ENCODE assay signal across 8 cellular contexts in genomic region chr10:75399461-75400162, GRCh38. TPM values are rescaled to one million over a fixed set of nuclear protein-coding genes. Genes with fewer than 3 reads are reported as not detected.
DNase-seq lines count a peak whose midpoint lies in the region; ATAC-seq and TF ChIP-seq lines count a peak whose summit lies in the region.

No MANE protein-coding gene starts in this region.

- H2AFZ ChIP-seq in parathyroid adenoma = peak overlapping the region; percentile 66

- no peak for TF ChIP-seq POLR2A in Peyer's patch (IDR thresholded peaks at IDR 0.05)

- in situ Hi-C loops in Caki2 (cut with HindIII; ENCODE audit: low pct_unique_long_range_greater_than_20kb, low sequenced_read_pairs) = no loop called here

- H3K4me2 ChIP-seq in parathyroid adenoma (ENCODE audit: low read length) = peak overlapping the region; percentile 77

- H3K9me3 ChIP-seq in Peyer's patch (no peaks in the 10 kb centered on the region), left ventricle myocardium inferior (replicated peaks) (no peaks in the 10 kb centered on the region), parathyroid adenoma (ENCODE audit: control insufficient read depth, low read length) (no peaks in the 10 kb centered on the region)

- H3K27ac ChIP-seq in Peyer's patch (peak overlapping the region; percentile 84 to 98 (median 93)), angular gyrus (ENCODE audit: low read depth, low read length) (peak overlapping the region; percentile 78), left ventricle myocardium inferior (replicated peaks) (peak overlapping the region; percentile 97), parathyroid adenoma (no peak overlapping the region)

- H3K79me2 ChIP-seq in parathyroid adenoma = no peaks in the 10 kb centered on the region

- DNase-seq in Caki2 (ENCODE audit: low read depth) (peak; percentile 54), Peyer's patch (peak in 2 of 3 donors; percentile 88 to 89), left ventricle myocardium inferior (peak; percentile 88), GM19240 (ENCODE audit: insufficient read length, low spot score) (no peak)

- peaks cover 0 to 11% (median 0%) of the 10 kb centered on the region in 3 donors for H3K36me3 ChIP-seq in Peyer's patch
- H3K36me3 ChIP-seq in left ventricle myocardium inferior = peaks cover 15% of the 10 kb centered on the region
- H3K36me3 ChIP-seq in parathyroid adenoma (ENCODE audit: control insufficient read depth, insufficient read depth, low read length) = no peaks in the 10 kb centered on the region

- peak; percentile 29 for ATAC-seq in HG02610 (IDR thresholded peaks at IDR 0.05; ENCODE audit: unreplicated experiment)
- ATAC-seq in HG03571 (IDR thresholded peaks at IDR 0.05; ENCODE audit: unreplicated experiment) = no peak

- H3K9ac ChIP-seq in parathyroid adenoma = no peak overlapping the region

- H3K4me1 ChIP-seq in Peyer's patch = peaks cover 0 to 30% (median 4%) of the 10 kb centered on the region in 4 donors
- peaks cover 87% of the 10 kb centered on the region for H3K4me1 ChIP-seq in left ventricle myocardium inferior
- H3K4me1 ChIP-seq in parathyroid adenoma = peaks cover 6% of the 10 kb centered on the region

- intact Hi-C loops in left ventricle myocardium inferior (cut with micrococcal nuclease) = loop anchor here (5.0 to 10.0 kb wide), 2 partner anchors 515 to 638 kb away; no protein-coding TSS in a partner anchor

- TF ChIP-seq CTCF in Peyer's patch (IDR thresholded peaks at IDR 0.05) (peak in 4 of 6 experiments; percentile 42 to 61 (median 54)), left ventricle myocardium inferior (IDR thresholded peaks at IDR 0.05; ENCODE audit: borderline replicate concordance) (peak; percentile 83), parathyroid adenoma (IDR thresholded peaks at IDR 0.05) (peak; percentile 31)

- no peaks in the 10 kb centered on the region for H3K27me3 ChIP-seq in Peyer's patch
- H3K27me3 ChIP-seq in left ventricle myocardium inferior (ENCODE audit: low read depth) = peaks cover 18% of the 10 kb centered on the region
- no peaks in the 10 kb centered on the region for H3K27me3 ChIP-seq in parathyroid adenoma (ENCODE audit: control insufficient read depth, insufficient read depth, low read length)

- peak overlapping the region; percentile 58 to 86 (median 73) for H3K4me3 ChIP-seq in Peyer's patch
- peak overlapping the region; percentile 93 for H3K4me3 ChIP-seq in left ventricle myocardium inferior
- peak overlapping the region; percentile 88 for H3K4me3 ChIP-seq in parathyroid adenoma (ENCODE audit: low read depth, low read length)

RNA-seq across cellular contexts. Expression of gene ZNF503, which starts 2.0 kb away (rescaled TPM):
- total RNA-seq in Caki2 (2014; rRNA removed; shearing (Covaris generic); ENCODE audit: low replicate concordance) = 11.6 and 16.2 TPM in 2 replicates
- total RNA-seq in Peyer's patch = 1 to 10 TPM; 5.2 to 9.1 (median 6.4) TPM
- 5.9 TPM for total RNA-seq in left ventricle myocardium inferior

RNA-seq across cellular contexts. Expression of gene LRMDA, which starts 31.8 kb away (rescaled TPM):
- total RNA-seq in Caki2 (2014; rRNA removed; shearing (Covaris generic); ENCODE audit: low replicate concordance) = 18.7 and 20.3 TPM in 2 replicates
- total RNA-seq in Peyer's patch (10 to 100 TPM in 1 of 4 donors, 1 to 10 TPM in 3; 1.4 to 23.1 (median 3.6) TPM), left ventricle myocardium inferior (18.7 TPM)

Comparison
In these comparisons a context has a peak if more than half of its experiments do, and no peak if none do; other contexts are left out.
1. CTCF ChIP-seq: peak in every context shown above with its lines; median percentile 83 in left ventricle myocardium inferior; 54 in Peyer's patch; 31 in parathyroid adenoma.